In the genomic region with DNA sequence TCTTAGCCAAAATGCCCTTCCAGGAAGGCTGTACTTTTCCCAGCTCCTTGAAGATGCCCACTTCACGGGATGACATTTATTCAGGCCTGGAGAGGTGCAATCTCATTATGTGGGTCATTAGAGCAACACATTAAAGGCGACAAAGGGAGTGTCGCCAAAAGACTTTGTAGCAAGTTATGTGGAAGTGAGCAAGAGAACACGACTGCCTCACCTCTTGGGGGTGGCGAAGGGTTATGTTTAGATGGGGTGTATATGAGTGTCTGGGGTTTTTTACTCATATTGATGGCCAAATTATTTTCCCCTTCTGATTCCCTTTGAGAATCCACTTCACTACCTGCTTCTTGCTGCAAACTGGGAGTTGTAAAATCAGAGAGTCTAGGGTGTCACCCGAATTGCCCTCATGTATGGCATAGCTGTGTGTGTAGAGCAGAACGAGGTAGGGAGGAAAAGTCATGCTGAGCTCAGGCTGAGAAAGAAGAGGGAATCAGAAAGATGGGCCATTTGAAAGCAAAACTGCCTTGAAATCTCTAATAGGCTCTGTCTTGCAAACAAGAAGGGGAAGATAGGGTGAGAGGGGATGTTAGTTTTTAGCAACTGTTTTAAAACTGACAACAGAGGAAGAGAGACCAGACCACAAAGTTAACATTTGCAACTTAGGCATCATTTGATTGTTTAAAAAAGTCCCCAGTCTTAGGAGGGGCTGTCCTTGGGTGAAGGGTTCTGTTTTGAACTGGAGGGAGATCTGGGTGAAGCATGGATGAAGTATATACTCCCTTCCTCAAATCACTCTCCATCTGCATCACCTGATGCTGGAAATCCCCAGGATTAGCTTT, we compare ENCODE assay signal across 12 cellular contexts.
DNase-seq lines count a peak whose midpoint lies in the region; ATAC-seq and TF ChIP-seq lines count a peak whose summit lies in the region.
"Had no signal": no experiment of that assay in that cellular context is flagged by ENCODE, and none has a peak within 500 bp of the region (broad histone marks: within the 10 kb centered on the region; RNA-seq: fewer than 3 reads in every experiment).

No MANE protein-coding gene starts in this region.

- no peak overlapping the region for H3K4me3 ChIP-seq in CD4-positive, CD25-positive, alpha-beta regulatory T cell (ENCODE audit: low read depth, low read length)
- H3K4me3 ChIP-seq in OCI-LY3 (ENCODE audit: low read length) (peak overlapping the region; percentile 34), prostate gland (no peak overlapping the region), smooth muscle cell (no peak overlapping the region)
- H3K4me3 ChIP-seq: BLaER1, suprapubic skin had no signal

- no peaks in the 10 kb centered on the region for H4K20me1 ChIP-seq in OCI-LY3 (ENCODE audit: insufficient read depth, low read length)
- H4K20me1 ChIP-seq in smooth muscle cell (ENCODE audit: low read depth), result no peaks in the 10 kb centered on the region
- H4K20me1 ChIP-seq: BLaER1 had no signal

- peaks cover 5 to 16% (median 12%) of the 10 kb centered on the region in 4 donors for H3K4me1 Mint-ChIP-seq in CD4-positive, CD25-positive, alpha-beta regulatory T cell

- TF ChIP-seq CTCF in OCI-LY3 (IDR thresholded peaks at IDR 0.05; ENCODE audit: low read depth, low read length) (no peak), prostate gland (IDR thresholded peaks at IDR 0.05) (no peak), smooth muscle cell (IDR thresholded peaks at IDR 0.05; ENCODE audit: borderline replicate concordance, insufficient read depth, poor library complexity, severe bottlenecking) (no peak)

- H3K4me2 ChIP-seq in OCI-LY3 (ENCODE audit: low read length) (peak overlapping the region; percentile 75), smooth muscle cell (no peak overlapping the region)
- H3K4me2 ChIP-seq: BLaER1, SK-N-SH had no signal

- no peaks in the 10 kb centered on the region for H3K36me3 Mint-ChIP-seq in CD4-positive, CD25-positive, alpha-beta regulatory T cell

- H3K27ac ChIP-seq in CD4-positive, CD25-positive, alpha-beta regulatory T cell (ENCODE audit: insufficient read depth, low read length, poor library complexity, severe bottlenecking), result no peak overlapping the region
- H3K27ac ChIP-seq in OCI-LY3 (ENCODE audit: low read length) (peak overlapping the region; percentile 100), prostate gland (no peak overlapping the region), smooth muscle cell (ENCODE audit: low read depth) (no peak overlapping the region)
- H3K27ac ChIP-seq: BLaER1, suprapubic skin had no signal

- H3K27me3 Mint-ChIP-seq in CD4-positive, CD25-positive, alpha-beta regulatory T cell, result peaks cover 8% of the 10 kb centered on the region

- 54% methylated on average over 7 of the region's 7 CpGs for WGBS in prostate gland
- 77% methylated on average over 7 of the region's 7 CpGs for WGBS in smooth muscle cell (ENCODE audit: low lambda C conversion rate)

- peak; percentile 37 for ATAC-seq in CD4-positive, CD25-positive, alpha-beta regulatory T cell (ENCODE audit: low read depth in 2 of 2)
- ATAC-seq in GM19023 (IDR thresholded peaks at IDR 0.05; ENCODE audit: unreplicated experiment) (peak; percentile 74), HG02798 (IDR thresholded peaks at IDR 0.05; ENCODE audit: poor library complexity, unreplicated experiment) (peak; percentile 59)

- peaks cover 25% of the 10 kb centered on the region for H3K79me2 ChIP-seq in OCI-LY3 (ENCODE audit: low read length)
- H3K79me2 ChIP-seq in smooth muscle cell (ENCODE audit: low read depth), result no peaks in the 10 kb centered on the region

- H3K9me3 ChIP-seq in CD4-positive, CD25-positive, alpha-beta regulatory T cell (ENCODE audit: control insufficient read depth in 2 of 2, low read length in 2 of 2), result no peaks in the 10 kb centered on the region
- peaks cover 3% of the 10 kb centered on the region; the same call in 1 of the 2 replicates for H3K9me3 ChIP-seq in OCI-LY3 (ENCODE audit: insufficient read depth, low read length)
- no peaks in the 10 kb centered on the region for H3K9me3 ChIP-seq in prostate gland
- H3K9me3 ChIP-seq in smooth muscle cell (replicated peaks; ENCODE audit: low read depth), result no peaks in the 10 kb centered on the region
- H3K9me3 ChIP-seq: BLaER1, SK-N-SH, suprapubic skin had no signal

- intact Hi-C loops in prostate gland (cut with DNase I), result no loop called here

- H3K9me3 Mint-ChIP-seq in CD4-positive, CD25-positive, alpha-beta regulatory T cell, result no peaks in the 10 kb centered on the region

- H3K36me3 ChIP-seq in CD4-positive, CD25-positive, alpha-beta regulatory T cell (ENCODE audit: control insufficient read depth, insufficient read depth, low read length), result no peaks in the 10 kb centered on the region
- peaks cover 21% of the 10 kb centered on the region for H3K36me3 ChIP-seq in OCI-LY3 (replicated peaks; ENCODE audit: low read depth, low read length)
- H3K36me3 ChIP-seq in prostate gland, result no peaks in the 10 kb centered on the region
- no peaks in the 10 kb centered on the region for H3K36me3 ChIP-seq in smooth muscle cell (ENCODE audit: low read depth)
- H3K36me3 ChIP-seq: BLaER1, suprapubic skin had no signal

- DNase-seq in CD4-positive, CD25-positive, alpha-beta regulatory T cell, result peak in 1 of 3 donors; percentile 19
- DNase-seq in CD1c-positive myeloid dendritic cell (ENCODE audit: extremely low spot score), result no peak
- no peak for DNase-seq in prostate gland (ENCODE audit: low spot score)
- DNase-seq in smooth muscle cell (lab: John Stamatoyannopoulos, UW; ENCODE audit: unreplicated experiment), result no peak
- no peak for DNase-seq in NCI-H146 (lab: John Stamatoyannopoulos, UW)
- DNase-seq: NCI-H1930, SK-N-SH had no signal

- peak overlapping the region in 1 of 3 donors; percentile 51 for H3K27ac Mint-ChIP-seq in CD4-positive, CD25-positive, alpha-beta regulatory T cell

- TF ChIP-seq POLR2A in prostate gland (IDR thresholded peaks at IDR 0.05), result no peak

- H2AFZ ChIP-seq in OCI-LY3 (ENCODE audit: low read depth, low read length) (no peak overlapping the region), smooth muscle cell (ENCODE audit: low read depth) (no peak overlapping the region)

- H3K4me3 Mint-ChIP-seq in CD4-positive, CD25-positive, alpha-beta regulatory T cell, result peak overlapping the region in 3 of 4 donors; percentile 16 to 35 (median 22)

- peak overlapping the region; percentile 99 for H3K9ac ChIP-seq in OCI-LY3 (ENCODE audit: low read length)
- no peak overlapping the region for H3K9ac ChIP-seq in smooth muscle cell (ENCODE audit: low read depth)
- H3K9ac ChIP-seq: BLaER1, SK-N-SH had no signal

- H3F3A ChIP-seq in smooth muscle cell (ENCODE audit: low read depth), result no peaks in the 10 kb centered on the region

- peaks cover 7% of the 10 kb centered on the region for H3K4me1 ChIP-seq in CD4-positive, CD25-positive, alpha-beta regulatory T cell (ENCODE audit: control insufficient read depth, insufficient read depth, low read length, poor library complexity, severe bottlenecking)
- peaks cover 98% of the 10 kb centered on the region for H3K4me1 ChIP-seq in OCI-LY3 (ENCODE audit: low read length)
- H3K4me1 ChIP-seq in prostate gland (replicated peaks), result no peaks in the 10 kb centered on the region
- no peaks in the 10 kb centered on the region for H3K4me1 ChIP-seq in smooth muscle cell (ENCODE audit: low read depth)
- H3K4me1 ChIP-seq: suprapubic skin had no signal

- H3K27me3 ChIP-seq in CD4-positive, CD25-positive, alpha-beta regulatory T cell (ENCODE audit: control insufficient read depth, insufficient read depth, low read length), result peaks cover 4% of the 10 kb centered on the region
- H3K27me3 ChIP-seq in OCI-LY3 (ENCODE audit: low read depth, low read length), result no peaks in the 10 kb centered on the region
- no peaks in the 10 kb centered on the region for H3K27me3 ChIP-seq in prostate gland (replicated peaks; ENCODE audit: insufficient read depth)
- peaks cover 27% of the 10 kb centered on the region for H3K27me3 ChIP-seq in smooth muscle cell (ENCODE audit: low read depth)
- H3K27me3 ChIP-seq: BLaER1 had no signal
